ENCODE assay signal across 12 cellular contexts in the genomic region with DNA sequence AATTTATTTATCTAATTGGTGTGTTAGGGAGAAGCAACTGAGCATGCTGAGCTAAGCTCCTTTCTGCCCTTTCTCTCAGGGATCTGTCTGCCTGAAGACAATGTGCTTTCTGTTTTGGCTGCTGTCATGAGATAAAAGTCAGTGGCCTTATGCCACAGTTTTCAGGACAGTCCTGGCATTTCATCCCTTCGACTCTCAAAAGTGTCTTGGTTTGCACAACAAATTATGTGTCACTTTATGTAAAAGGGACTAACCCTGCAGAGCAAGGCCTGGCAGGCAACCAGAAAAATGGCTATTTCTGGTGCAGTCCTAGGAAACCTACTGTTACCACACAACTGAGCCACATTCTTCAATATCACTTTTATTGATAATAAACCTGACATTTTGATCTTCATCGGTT.
DNase-seq lines count a peak whose midpoint lies in the region; ATAC-seq and TF ChIP-seq lines count a peak whose summit lies in the region.
"Had no signal": no experiment of that assay in that cellular context is flagged by ENCODE, and none has a peak within 500 bp of the region (broad histone marks: within the 10 kb centered on the region; RNA-seq: fewer than 3 reads in every experiment).

No MANE protein-coding gene starts in this region.

- DNase-seq in AG20443 (ENCODE audit: low spot score), result peak; percentile 19
- DNase-seq in NCI-H82 (lab: John Stamatoyannopoulos, UW), result peak; percentile 48
- no peak for DNase-seq in DMS53 (lab: John Stamatoyannopoulos, UW)
- DNase-seq: activated naive CD4-positive, alpha-beta T cell treated with anti-CD3 and anti-CD28 coated beads, Interleukin-2, amount 10 ng/mL, durations not matched to agents 7 days and 5 days had no signal

- no peaks in the 10 kb centered on the region for H3K36me3 Mint-ChIP-seq in nephron (ENCODE audit: low read depth)
- H3K36me3 Mint-ChIP-seq: activated naive CD4-positive, alpha-beta T cell treated with anti-CD3 and anti-CD28 coated beads, Interleukin-2, amount 10 ng/mL, durations not matched to agents 7 days and 5 days had no signal

- no peaks in the 10 kb centered on the region for H3K27me3 Mint-ChIP-seq in nephron (ENCODE audit: low read depth)

- TF ChIP-seq CTCF in nephron (IDR thresholded peaks at IDR 0.05; ENCODE audit: unreplicated experiment in 3 of 3), result no peak

- H3K9me3 Mint-ChIP-seq in nephron, result no peaks in the 10 kb centered on the region
- H3K9me3 Mint-ChIP-seq: activated naive CD4-positive, alpha-beta T cell treated with anti-CD3 and anti-CD28 coated beads, Interleukin-2, amount 10 ng/mL, durations not matched to agents 7 days and 5 days had no signal

- H3K4me1 ChIP-seq in ectodermal cell (ENCODE audit: control insufficient read depth, insufficient read depth, low read length), result peaks cover 21% of the 10 kb centered on the region

- ATAC-seq in HG02588 (IDR thresholded peaks at IDR 0.05; ENCODE audit: unreplicated experiment), result no peak
- ATAC-seq in HG03135 (IDR thresholded peaks at IDR 0.05; ENCODE audit: unreplicated experiment), result no peak
- no peak for ATAC-seq in GM21367 (IDR thresholded peaks at IDR 0.05; ENCODE audit: unreplicated experiment)

- WGBS in ectodermal cell, 2 experiments, result 86 to 89% methylated on average over 2 of the region's 2 CpGs

- no peaks in the 10 kb centered on the region for H3K9me3 ChIP-seq in ectodermal cell (ENCODE audit: control insufficient read depth, low read length)
- H3K9me3 ChIP-seq: neutrophil had no signal

- no peak overlapping the region for H3K4me3 ChIP-seq in ectodermal cell (ENCODE audit: insufficient read depth, low read depth, low read length)
- H3K4me3 ChIP-seq: PC-9 had no signal

- H3K27me3 ChIP-seq in ectodermal cell (ENCODE audit: control insufficient read depth, insufficient read depth, low read length, poor library complexity, severe bottlenecking), result no peaks in the 10 kb centered on the region
- H3K27me3 ChIP-seq: neutrophil had no signal

- peaks cover 26% of the 10 kb centered on the region for H3K4me1 Mint-ChIP-seq in nephron
- H3K4me1 Mint-ChIP-seq: B cell had no signal

- no peak overlapping the region for H3K4me3 Mint-ChIP-seq in nephron
- H3K4me3 Mint-ChIP-seq: activated naive CD4-positive, alpha-beta T cell treated with anti-CD3 and anti-CD28 coated beads, Interleukin-2, amount 10 ng/mL, durations not matched to agents 7 days and 5 days; B cell had no signal

- peak overlapping the region; percentile 22 for H3K27ac ChIP-seq in ectodermal cell (ENCODE audit: insufficient read depth, low read depth, low read length, poor library complexity, severe bottlenecking)
- H3K27ac ChIP-seq: neutrophil, PC-9 had no signal

- H3K36me3 ChIP-seq in ectodermal cell (ENCODE audit: control insufficient read depth, insufficient read depth, low read length), result no peaks in the 10 kb centered on the region
- H3K36me3 ChIP-seq: neutrophil had no signal

- peak overlapping the region; percentile 46 to 92 (median 79) for H3K27ac Mint-ChIP-seq in nephron
- H3K27ac Mint-ChIP-seq: activated naive CD4-positive, alpha-beta T cell treated with anti-CD3 and anti-CD28 coated beads, Interleukin-2, amount 10 ng/mL, durations not matched to agents 7 days and 5 days; B cell had no signal
